In genomic region chr1:1069711-1070676, GRCh38 we compare ENCODE assay signal across 9 cellular contexts. TPM values are rescaled to one million over a fixed set of nuclear protein-coding genes. Genes with fewer than 3 reads are reported as not detected.
DNase-seq lines count a peak whose midpoint lies in the region; ATAC-seq, FAIRE-seq and TF ChIP-seq lines count a peak whose summit lies in the region.
"Had no signal": no experiment of that assay in that cellular context is flagged by ENCODE, and none has a peak within 500 bp of the region (broad histone marks: within the 10 kb centered on the region; RNA-seq: fewer than 3 reads in every experiment).

No MANE protein-coding gene starts in this region.

- peaks cover 85% of the 10 kb centered on the region for H3K36me3 Mint-ChIP-seq in Calu3 (ENCODE audit: insufficient read depth, unreplicated experiment)
- H3K36me3 Mint-ChIP-seq in dendritic cell treated with granulocyte-macrophage colony-stimulating factor and Interleukin-4, amounts not matched to agents 40 ng/mL and 50 ng/mL, for 4 days (ENCODE audit: low read depth), result no peaks in the 10 kb centered on the region

- TF ChIP-seq CTCF in Calu3 (IDR thresholded peaks at IDR 0.05; ENCODE audit: unreplicated experiment) (no peak), omental fat pad (IDR thresholded peaks at IDR 0.05) (no peak)

- DNase-seq in Calu3 (peak; percentile 61), omental fat pad (ENCODE audit: low spot score) (no peak), A172 (ENCODE audit: low spot score) (no peak), cortex of kidney (lab: John Stamatoyannopoulos, UW) (no peak), HTR-8/SVneo (ENCODE audit: insufficient read length, low spot score) (no peak)

- intact Hi-C loops in Calu3 (cut with micrococcal nuclease; ENCODE audit: unreplicated experiment), result loop anchor here (5.0 kb wide), 1 partner anchor 47 kb away; the partner anchor contains the start of gene C1orf159
- intact Hi-C loops in dendritic cell treated with granulocyte-macrophage colony-stimulating factor and Interleukin-4, amounts not matched to agents 40 ng/mL and 50 ng/mL, for 4 days (cut with micrococcal nuclease), result no loop called here

- CTCF ChIA-PET in Calu3 (lab: Charles Lee), result interaction anchor here (0.6 to 1.0 kb wide), 2 partner anchors 9 to 103 kb away, joined by 6 read pairs; partner anchors contain the start of gene PLEKHN1

- FAIRE-seq in HTR-8/SVneo (lab: Jason Lieb, UNC), result no peak

- peak overlapping the region; percentile 85 for H3K4me3 Mint-ChIP-seq in Calu3 (ENCODE audit: low read depth, unreplicated experiment)
- no peak overlapping the region for H3K4me3 Mint-ChIP-seq in dendritic cell treated with granulocyte-macrophage colony-stimulating factor and Interleukin-4, amounts not matched to agents 40 ng/mL and 50 ng/mL, for 4 days

- no TSS peak for BruUV-seq in Calu3 (replicated peaks; lab: Mats Ljungman, UMichigan)

- ATAC-seq in HG03439 (IDR thresholded peaks at IDR 0.05; ENCODE audit: unreplicated experiment), result peak; percentile 6
- peak; percentile 1 for ATAC-seq in omental fat pad (ENCODE audit: low FRiP score)
- ATAC-seq in HG02678 (IDR thresholded peaks at IDR 0.05; ENCODE audit: unreplicated experiment), result no peak

- peak overlapping the region; percentile 86 for H3K27ac Mint-ChIP-seq in Calu3 (ENCODE audit: unreplicated experiment)
- peak overlapping the region; percentile 47 for H3K27ac Mint-ChIP-seq in dendritic cell treated with granulocyte-macrophage colony-stimulating factor and Interleukin-4, amounts not matched to agents 40 ng/mL and 50 ng/mL, for 4 days

- H3K9me3 Mint-ChIP-seq in Calu3 (ENCODE audit: low read depth, unreplicated experiment), result no peaks in the 10 kb centered on the region
- no peaks in the 10 kb centered on the region for H3K9me3 Mint-ChIP-seq in dendritic cell treated with granulocyte-macrophage colony-stimulating factor and Interleukin-4, amounts not matched to agents 40 ng/mL and 50 ng/mL, for 4 days

- H3K27me3 Mint-ChIP-seq in Calu3 (ENCODE audit: unreplicated experiment), result no peaks in the 10 kb centered on the region
- peaks cover 39% of the 10 kb centered on the region for H3K27me3 Mint-ChIP-seq in dendritic cell treated with granulocyte-macrophage colony-stimulating factor and Interleukin-4, amounts not matched to agents 40 ng/mL and 50 ng/mL, for 4 days

- H3K4me1 Mint-ChIP-seq in Calu3 (ENCODE audit: low read depth, unreplicated experiment), result peaks cover 7% of the 10 kb centered on the region
- peaks cover 21% of the 10 kb centered on the region for H3K4me1 Mint-ChIP-seq in dendritic cell treated with granulocyte-macrophage colony-stimulating factor and Interleukin-4, amounts not matched to agents 40 ng/mL and 50 ng/mL, for 4 days (ENCODE audit: low read depth)

RNA-seq across cellular contexts. Expression of gene RNF223, which starts 4.1 kb away (rescaled TPM):
- total RNA-seq in Calu3 (2022), result 5.0 and 5.6 TPM in 2 replicates
- total RNA-seq in omental fat pad, result not detected
- total RNA-seq in A172 (2014; rRNA removed; shearing (Covaris generic)), result not detected in 2 replicates
- total RNA-seq: SJSA1 had no signal

RNA-seq across cellular contexts. Expression of gene C1orf159, which starts 45.9 kb away (rescaled TPM):
- total RNA-seq in Calu3 (2022) (32.4 and 34.7 TPM in 2 replicates), omental fat pad (10 to 100 TPM in 2 of 4 donors, 1 to 10 TPM in 2; 5.6 to 12.0 (median 9.5) TPM)
- total RNA-seq in A172 (2014; rRNA removed; shearing (Covaris generic)), result 8.2 and 10.0 TPM in 2 replicates

RNA-seq across cellular contexts. Expression of gene AGRN, which starts 50.1 kb away (rescaled TPM):
- total RNA-seq in Calu3 (2022), result 446 and 552 TPM in 2 replicates
- 10 to 100 TPM; 17.2 to 42.3 (median 22.6) TPM for total RNA-seq in omental fat pad
- total RNA-seq in A172 (2014; rRNA removed; shearing (Covaris generic)), result 107 and 115 TPM in 2 replicates

RNA-seq across cellular contexts. Expression of gene ISG15, which starts 56.7 kb away (rescaled TPM):
- total RNA-seq in Calu3 (2022) (165 and 522 TPM in 2 replicates), omental fat pad (10 to 100 TPM; 27.7 to 84.3 (median 32.6) TPM)
- total RNA-seq in A172 (2014; rRNA removed; shearing (Covaris generic)), result 63.5 and 100.0 TPM in 2 replicates
